Comparison of ENCODE assay signal across 8 cellular contexts in the genomic region with DNA sequence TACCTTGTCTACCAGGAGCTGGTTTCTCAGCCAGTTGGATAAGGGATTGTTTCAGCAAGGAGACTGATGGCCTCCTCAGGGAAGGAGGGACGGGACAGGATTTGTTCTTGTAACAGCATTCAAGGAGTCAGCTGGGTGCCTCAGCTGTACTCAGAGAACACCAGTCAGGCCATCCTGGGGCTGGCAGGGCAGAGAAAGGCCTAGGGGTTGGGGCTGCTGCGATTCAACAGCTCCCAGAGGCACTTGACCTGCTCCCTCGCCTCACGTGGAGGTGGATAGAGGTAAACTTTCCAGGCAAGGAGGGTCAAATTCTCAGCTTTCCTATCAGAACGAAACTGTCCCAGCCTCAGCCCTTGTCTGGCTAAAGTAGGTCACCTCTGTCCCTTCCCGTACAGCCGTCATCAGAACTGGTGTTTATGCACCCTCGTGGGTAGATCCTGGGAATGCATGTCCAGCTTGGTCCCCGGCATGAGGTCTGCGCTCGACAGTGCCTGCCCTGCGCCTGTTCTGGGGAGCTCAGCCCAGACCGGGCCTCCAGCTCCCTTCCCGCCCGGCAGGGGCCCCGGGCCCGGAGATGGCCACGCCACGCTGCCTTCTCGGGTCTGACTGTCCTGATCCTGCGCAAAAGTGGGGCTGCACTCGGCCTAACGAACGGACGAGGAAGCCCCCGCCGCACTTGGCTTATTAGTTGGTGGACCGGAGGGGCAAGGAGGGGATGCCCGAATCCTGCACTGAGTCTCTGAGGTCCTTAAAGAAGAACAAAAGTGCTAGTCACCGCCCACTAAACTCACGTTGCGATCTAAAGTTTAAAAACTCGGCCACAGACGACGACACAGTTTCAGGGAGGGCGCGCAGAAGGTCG. TPM values are rescaled to one million over a fixed set of nuclear protein-coding genes. Genes with fewer than 3 reads are reported as not detected.
A peak's percentile ranks its signal among the peaks of the same experiment; 100 is the strongest.
DNase-seq lines count a peak whose midpoint lies in the region; ATAC-seq and TF ChIP-seq lines count a peak whose summit lies in the region.

No MANE protein-coding gene starts in this region.

- H3K4me1 ChIP-seq in mononuclear cell (ENCODE audit: insufficient read depth, low read length) (peaks cover 30% of the 10 kb centered on the region), tibial nerve (peaks cover 0 to 26% (median 12%) of the 10 kb centered on the region in 4 donors)

- H3K36me3 ChIP-seq in WERI-Rb-1: peaks cover 11% of the 10 kb centered on the region
- no peaks in the 10 kb centered on the region for H3K36me3 ChIP-seq in tibial nerve

- ATAC-seq in Right ventricle myocardium inferior (peak; percentile 66), HG02973 (IDR thresholded peaks at IDR 0.05; ENCODE audit: unreplicated experiment) (peak; percentile 24)

- TF ChIP-seq EP300 in tibial nerve (IDR thresholded peaks at IDR 0.05): no peak

- no peak for TF ChIP-seq POLR2A in tibial nerve (IDR thresholded peaks at IDR 0.05)

- H3K27ac ChIP-seq in WERI-Rb-1 (peak overlapping the region; percentile 93), tibial nerve (peak overlapping the region; percentile 85 to 92 (median 88))

- intact Hi-C loops in Right ventricle myocardium inferior (cut with DNase I) (loop anchor here (5.0 kb wide), 1 partner anchor 102 kb away; the partner anchor contains the start of gene MEI1), cardiac septum (cut with DNase I) (no loop called here)

- WGBS in tibial nerve, 2 donors: 12 to 13% methylated on average over 29 to 30 of the region's 38 CpGs

- H3K9me3 ChIP-seq in WERI-Rb-1 (ENCODE audit: severe bottlenecking): no peaks in the 10 kb centered on the region
- no peaks in the 10 kb centered on the region for H3K9me3 ChIP-seq in mononuclear cell (ENCODE audit: low read depth, low read length)
- no peaks in the 10 kb centered on the region for H3K9me3 ChIP-seq in tibial nerve

- TF ChIP-seq CTCF in WERI-Rb-1 (IDR thresholded peaks at IDR 0.05; ENCODE audit: low read depth, low read length) (no peak), epithelial cell of esophagus (IDR thresholded peaks at IDR 0.05; ENCODE audit: insufficient read depth, low read depth, low read length, missing control alignments) (no peak), tibial nerve (IDR thresholded peaks at IDR 0.05) (peak in 1 of 5 experiments; percentile 16)

- H3K4me3 ChIP-seq in WERI-Rb-1 (ENCODE audit: low read depth, low read length): peak overlapping the region; percentile 77
- H3K4me3 ChIP-seq in epithelial cell of esophagus (ENCODE audit: low read length): peak overlapping the region; percentile 93
- peak overlapping the region; percentile 89 for H3K4me3 ChIP-seq in mononuclear cell (ENCODE audit: low read length)
- peak overlapping the region; percentile 64 to 89 (median 77) for H3K4me3 ChIP-seq in tibial nerve

- DNase-seq in Right ventricle myocardium inferior (ENCODE audit: missing footprints) (peak; percentile 79), cardiac septum (ENCODE audit: low spot score) (no peak), WERI-Rb-1 (peak; percentile 39), epithelial cell of esophagus (ENCODE audit: low read depth) (no peak), tibial nerve (ENCODE audit: low spot score in 2 of 2) (peak; percentile 18 to 27), islet precursor cell (no peak)

- H3K27me3 ChIP-seq in WERI-Rb-1 (ENCODE audit: insufficient read depth, low read depth, severe bottlenecking) (no peaks in the 10 kb centered on the region), mononuclear cell (ENCODE audit: insufficient read depth, low read length) (no peaks in the 10 kb centered on the region), tibial nerve (no peaks in the 10 kb centered on the region)

RNA-seq across cellular contexts. Expression of gene CCDC134, which starts 0.8 kb away (rescaled TPM):
- total RNA-seq in Right ventricle myocardium inferior (4.1 TPM), cardiac septum (2.9 TPM), mononuclear cell (13.6 TPM), tibial nerve (1 to 10 TPM; 6.5 to 9.6 (median 8.2) TPM)

RNA-seq across cellular contexts. Expression of gene SREBF2, which starts 33.2 kb away (rescaled TPM):
- total RNA-seq in Right ventricle myocardium inferior (75.5 TPM), cardiac septum (105 TPM), mononuclear cell (47.9 TPM), tibial nerve (100 to 1,000 TPM in 3 of 4 donors, 10 to 100 TPM in 1; 73.5 to 157 (median 129) TPM)

Comparison
In these comparisons a context has a peak if more than half of its experiments do, and no peak if none do; other contexts are left out.
1. DNase-seq: peak in Right ventricle myocardium inferior (single experiment), WERI-Rb-1 (single experiment) and tibial nerve (2 of 2); none in cardiac septum (single experiment), epithelial cell of esophagus (single experiment) and islet precursor cell (single experiment).
2. Peak in every context shown above with its lines, with median percentiles within 50 percentile points of each other: H3K4me3 ChIP-seq.